Comparison of ENCODE assay signal across 24 cellular contexts in genomic region chr5:116673453-116673852, GRCh38.
DNase-seq lines count a peak whose midpoint lies in the region; ATAC-seq, FAIRE-seq and TF ChIP-seq lines count a peak whose summit lies in the region.
"Had no signal": no experiment of that assay in that cellular context is flagged by ENCODE, and none has a peak within 500 bp of the region (broad histone marks: within the 10 kb centered on the region; RNA-seq: fewer than 3 reads in every experiment).

No MANE protein-coding gene starts in this region.

- no peak overlapping the region for H3K18ac ChIP-seq in mesendoderm (ENCODE audit: low read length)

- H3K4me3 ChIP-seq in mesendoderm (ENCODE audit: low read length): no peak overlapping the region
- no peak overlapping the region for H3K4me3 ChIP-seq in OCI-LY7 (ENCODE audit: low read depth, low read length, poor library complexity, severe bottlenecking)
- H3K4me3 ChIP-seq: A549; BLaER1 treated with 17β-estradiol and CSF1 and Interleukin-3, amounts not matched to agents 10 nM and 100 nM; Peyer's patch; SK-N-MC had no signal

- H3K23ac ChIP-seq in mesendoderm (ENCODE audit: low read length): no peak overlapping the region

- H3K9me3 ChIP-seq in OCI-LY7 (ENCODE audit: low read length): no peaks in the 10 kb centered on the region
- H3K9me3 ChIP-seq: A549; BLaER1 treated with 17β-estradiol and CSF1 and Interleukin-3, amounts not matched to agents 10 nM and 100 nM; Peyer's patch had no signal

- no peaks in the 10 kb centered on the region for H3K36me3 ChIP-seq in mesendoderm (ENCODE audit: control insufficient read depth, insufficient read depth, low read length)
- no peaks in the 10 kb centered on the region for H3K36me3 ChIP-seq in OCI-LY7 (ENCODE audit: insufficient read depth, low read length)
- H3K36me3 ChIP-seq: BLaER1 treated with 17β-estradiol and CSF1 and Interleukin-3, amounts not matched to agents 10 nM and 100 nM; Peyer's patch had no signal

- peak overlapping the region; percentile 85 for H2BK15ac ChIP-seq in mesendoderm (replicated peaks; ENCODE audit: low read depth)

- intact Hi-C loops in OCI-LY7 (cut with micrococcal nuclease; ENCODE audit: unreplicated experiment): no loop called here

- H3K9me2 ChIP-seq in OCI-LY7 (ENCODE audit: insufficient read depth, low read length): 0 out of 2 replicates have a peak, but pooled peaks cover 4% of the 10 kb centered on the region

- H3K27me3 ChIP-seq in mesendoderm (ENCODE audit: insufficient read depth, low read length, poor library complexity): no peaks in the 10 kb centered on the region
- H3K27me3 ChIP-seq: BLaER1 treated with 17β-estradiol and CSF1 and Interleukin-3, amounts not matched to agents 10 nM and 100 nM; Peyer's patch had no signal

- H3K4me1 ChIP-seq in mesendoderm (ENCODE audit: control insufficient read depth, low read depth, low read length): peaks cover 2% of the 10 kb centered on the region
- no peaks in the 10 kb centered on the region for H3K4me1 ChIP-seq in OCI-LY7 (ENCODE audit: insufficient read depth, low read length, poor library complexity, severe bottlenecking)
- H3K4me1 ChIP-seq: A549, Peyer's patch had no signal

- no peak overlapping the region for H3K56ac ChIP-seq in mesendoderm (ENCODE audit: low read length)

- H4K5ac ChIP-seq in mesendoderm (ENCODE audit: low read length): no peak overlapping the region

- peak overlapping the region; percentile 59 for H2AK5ac ChIP-seq in mesendoderm (ENCODE audit: low read length)

- BruUV-seq in OCI-LY7 (replicated peaks; lab: Mats Ljungman, UMichigan): no TSS peak

- no peak overlapping the region for H3K9ac ChIP-seq in mesendoderm (ENCODE audit: low read length)
- H3K9ac ChIP-seq: BLaER1 treated with 17β-estradiol and CSF1 and Interleukin-3, amounts not matched to agents 10 nM and 100 nM had no signal

- no peaks in the 10 kb centered on the region for H3K79me1 ChIP-seq in mesendoderm (ENCODE audit: low read length)

- H2BK5ac ChIP-seq in mesendoderm (ENCODE audit: low read length): no peak overlapping the region

- no peaks in the 10 kb centered on the region for H3K9me3 Mint-ChIP-seq in mesothelial cell of epicardium
- H3K9me3 Mint-ChIP-seq: CD4-positive, alpha-beta T cell had no signal

- CTCF ChIA-PET in OCI-LY7 (lab: Charles Lee; ENCODE audit: unreplicated experiment): no interaction called here

- no peak overlapping the region for H3K27ac Mint-ChIP-seq in mesothelial cell of epicardium
- H3K27ac Mint-ChIP-seq: CD4-positive, alpha-beta T cell had no signal

- POLR2A ChIA-PET in OCI-LY7 (lab: Charles Lee): no interaction called here

- H3K27me3 Mint-ChIP-seq in mesothelial cell of epicardium (ENCODE audit: low read depth): no peaks in the 10 kb centered on the region

- FAIRE-seq in GM18507 (lab: Jason Lieb, UNC): peak; percentile 73
- FAIRE-seq: A549, H1 had no signal

- TF ChIP-seq CTCF in OCI-LY7 (conservative IDR thresholded peaks at IDR 0.05; ENCODE audit: low read length) (no peak), mesothelial cell of epicardium (IDR thresholded peaks at IDR 0.05; ENCODE audit: unreplicated experiment) (no peak)

- DNase-seq in GM18507 (ENCODE audit: extremely low spot score, insufficient read length, low read depth) (no peak), mesendoderm (no peak), NCI-H2227 treated with DMSO at 0.1 percent for 48 hours (lab: John Stamatoyannopoulos, UW) (no peak), OCI-LY7 (ENCODE audit: low spot score) (no peak), SIG-M5 (lab: John Stamatoyannopoulos, UW) (no peak), mesothelial cell of epicardium (ENCODE audit: low spot score in 2 of 2, unreplicated experiment in 2 of 2) (no peak)
- DNase-seq: AML-193; CD4-positive, alpha-beta T cell; DMS53; HCEC 1CT; KBM-7; MV-4-11; NCI-H1105 treated with DMSO at 0.1 percent for 48 hours; NCI-H2029; NCI-H510A; OCI-M1; Peyer's patch; SHP77 treated with DMSO at 0.1 percent for 48 hours had no signal

- H3K4ac ChIP-seq in mesendoderm (ENCODE audit: low read depth, low read length): no peak overlapping the region

- no peaks in the 10 kb centered on the region for H3K36me3 Mint-ChIP-seq in mesothelial cell of epicardium

- H3K27ac ChIP-seq in mesendoderm (ENCODE audit: low read depth, low read length) (no peak overlapping the region), OCI-LY7 (ENCODE audit: low read depth, low read length, poor library complexity, severe bottlenecking) (no peak overlapping the region)
- H3K27ac ChIP-seq: A549; BLaER1 treated with 17β-estradiol and CSF1 and Interleukin-3, amounts not matched to agents 10 nM and 100 nM; Peyer's patch; SK-N-MC had no signal

- no peak overlapping the region for H2AFZ ChIP-seq in OCI-LY7 (ENCODE audit: low read length)

- no peak overlapping the region for H3K4me3 Mint-ChIP-seq in mesothelial cell of epicardium
- H3K4me3 Mint-ChIP-seq: CD4-positive, alpha-beta T cell had no signal

- no CpG with 5 or more reads among the region's 2 CpGs for WGBS in mesendoderm (ENCODE audit: extremely low coverage, insufficient coverage, low lambda C conversion rate)

- peaks cover 12% of the 10 kb centered on the region for H3K4me1 Mint-ChIP-seq in mesothelial cell of epicardium

- H4K8ac ChIP-seq in mesendoderm (ENCODE audit: low read depth, low read length): no peak overlapping the region

- ATAC-seq in HG02759 (IDR thresholded peaks at IDR 0.05; ENCODE audit: unreplicated experiment) (peak; percentile 24), HG03039 (IDR thresholded peaks at IDR 0.05; ENCODE audit: unreplicated experiment) (peak; percentile 34)
- ATAC-seq: A549 had no signal

- no peaks in the 10 kb centered on the region for H4K20me1 ChIP-seq in OCI-LY7 (ENCODE audit: insufficient read depth, low read length)
- H4K20me1 ChIP-seq: BLaER1 treated with 17β-estradiol and CSF1 and Interleukin-3, amounts not matched to agents 10 nM and 100 nM had no signal

- no peak overlapping the region for H3K4me2 ChIP-seq in mesendoderm (ENCODE audit: low read length)
- H3K4me2 ChIP-seq in OCI-LY7 (ENCODE audit: low read length): no peak overlapping the region
- H3K4me2 ChIP-seq: A549; BLaER1 treated with 17β-estradiol and CSF1 and Interleukin-3, amounts not matched to agents 10 nM and 100 nM had no signal

- no peak overlapping the region for H2BK120ac ChIP-seq in mesendoderm (ENCODE audit: low read depth, low read length)

- H3K79me2 ChIP-seq in mesendoderm (ENCODE audit: control insufficient read depth, insufficient read depth, low read length): no peaks in the 10 kb centered on the region
- no peaks in the 10 kb centered on the region for H3K79me2 ChIP-seq in OCI-LY7 (ENCODE audit: insufficient read depth, low read depth, low read length)
